In the genomic region with DNA sequence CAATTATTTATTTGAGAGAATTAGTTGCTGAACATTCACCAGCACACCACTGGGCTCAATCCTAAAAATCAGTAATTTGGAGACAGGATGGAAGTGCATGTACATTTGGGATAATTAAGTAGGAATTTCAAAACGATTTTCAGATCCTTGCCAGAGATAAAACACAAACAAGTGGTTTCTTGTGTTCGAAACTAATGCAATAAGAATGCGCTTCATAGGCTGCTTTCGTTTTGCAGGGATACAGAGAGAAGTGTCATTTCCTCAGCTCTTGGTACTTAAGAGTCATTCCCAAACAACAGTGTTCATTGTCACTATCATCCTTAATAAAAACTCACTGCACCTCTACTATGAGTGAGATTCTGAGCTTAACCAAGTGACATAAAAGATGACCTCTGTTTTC, we compare ENCODE assay signal across 15 cellular contexts.
DNase-seq lines count a peak whose midpoint lies in the region; ATAC-seq, FAIRE-seq and TF ChIP-seq lines count a peak whose summit lies in the region.
"Had no signal": no experiment of that assay in that cellular context is flagged by ENCODE, and none has a peak within 500 bp of the region (broad histone marks: within the 10 kb centered on the region; RNA-seq: fewer than 3 reads in every experiment).

No MANE protein-coding gene starts in this region.

- POLR2A ChIA-PET in AG04449 (lab: Yijun Ruan, JAX) = no interaction called here

- no peak for FAIRE-seq in HTR-8/SVneo (lab: Jason Lieb, UNC)
- FAIRE-seq: TTC549 had no signal

- no peak for TF ChIP-seq CTCF in AG04449 (IDR thresholded peaks at IDR 0.05; ENCODE audit: insufficient read depth, low read length, missing control alignments)
- TF ChIP-seq CTCF in astrocyte of the spinal cord (IDR thresholded peaks at IDR 0.05; ENCODE audit: low read depth, low read length) = no peak

- DNase-seq in AG04449 (ENCODE audit: low read depth, low spot score) = peak; percentile 59
- peak; percentile 66 for DNase-seq in HTR-8/SVneo (ENCODE audit: insufficient read length, low spot score)
- peak; percentile 80 for DNase-seq in astrocyte of the spinal cord (ENCODE audit: low read depth, low spot score)
- DNase-seq in kidney glomerular epithelial cell (lab: John Stamatoyannopoulos, UW) = peak; percentile 61
- DNase-seq in CD1c-positive myeloid dendritic cell (ENCODE audit: extremely low spot score) = no peak
- no peak for DNase-seq in activated T-cell treated with anti-CD3 and anti-CD28 coated beads for 4 hours
- DNase-seq: CD4-positive, alpha-beta T cell; hypothalamus; naive thymus-derived CD4-positive, alpha-beta T cell; NCI-H1694 treated with DMSO at 0.1 percent for 48 hours; stimulated activated CD4-positive, alpha-beta T cell treated with anti-CD3 and anti-CD28 coated beads, Interleukin-4, amount 100 ng/mL, for 24 hours had no signal

- H3K4me3 ChIP-seq in AG04449 (ENCODE audit: low read depth, low read length) (no peak overlapping the region), astrocyte of the spinal cord (ENCODE audit: low read depth, low read length) (no peak overlapping the region)
- H3K4me3 ChIP-seq: cardiac muscle cell had no signal

- CTCF ChIA-PET in AG04449 (lab: Yijun Ruan, JAX) = no interaction called here

- ATAC-seq in HG03342 (IDR thresholded peaks at IDR 0.05; ENCODE audit: unreplicated experiment) = no peak
- ATAC-seq in HG02973 (IDR thresholded peaks at IDR 0.05; ENCODE audit: unreplicated experiment) = no peak
- ATAC-seq: naive thymus-derived CD4-positive, alpha-beta T cell had no signal

- in situ Hi-C loops in astrocyte of the spinal cord (cut with HindIII; ENCODE audit: low sequenced_read_pairs) = no loop called here

Comparison
In these comparisons a context has a peak if more than half of its experiments do, and no peak if none do; other contexts are left out.
1. DNase-seq: peak in AG04449 (single experiment), HTR-8/SVneo (single experiment), astrocyte of the spinal cord (single experiment) and kidney glomerular epithelial cell (single experiment); none in CD1c-positive myeloid dendritic cell (single experiment) and activated T-cell treated with anti-CD3 and anti-CD28 coated beads for 4 hours (single experiment).